16 cellular contexts compared by ENCODE assay signal in the genomic region with DNA sequence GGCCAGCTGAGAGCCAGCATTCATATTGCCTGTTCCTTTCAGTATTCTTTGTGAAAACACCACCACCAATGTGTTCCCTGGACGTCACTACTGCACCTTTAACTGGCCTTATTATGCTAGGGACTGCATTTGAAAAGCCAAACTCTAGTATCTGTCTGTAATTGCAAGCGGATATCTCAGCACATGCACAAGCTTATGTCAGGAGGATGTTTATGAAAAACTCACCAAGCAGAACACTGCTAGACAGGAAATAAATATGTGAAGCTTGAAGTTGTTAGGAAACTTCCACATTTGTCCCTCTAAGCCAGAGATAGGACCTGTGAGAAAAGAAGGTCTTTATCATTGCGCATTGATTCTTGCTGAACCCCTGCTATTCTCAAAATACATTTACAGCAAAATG.
DNase-seq lines count a peak whose midpoint lies in the region; TF ChIP-seq lines count a peak whose summit lies in the region.
"Had no signal": no experiment of that assay in that cellular context is flagged by ENCODE, and none has a peak within 500 bp of the region (broad histone marks: within the 10 kb centered on the region; RNA-seq: fewer than 3 reads in every experiment).

No MANE protein-coding gene starts in this region.

- H3K27ac ChIP-seq in C4-2B: peak overlapping the region; percentile 47; the same call in 1 of the 2 replicates
- H3K27ac ChIP-seq: ovary, SJCRH30 had no signal

- H3K4me3 Mint-ChIP-seq in progenitor cell of endocrine pancreas (ENCODE audit: low read depth): no peak overlapping the region
- H3K4me3 Mint-ChIP-seq: activated naive CD4-positive, alpha-beta T cell treated with anti-CD3 and anti-CD28 coated beads, Interleukin-2, amount 50 U/mL, for 24 hours had no signal

- H3K36me3 Mint-ChIP-seq in progenitor cell of endocrine pancreas (ENCODE audit: insufficient read depth): no peaks in the 10 kb centered on the region
- H3K36me3 Mint-ChIP-seq: activated naive CD4-positive, alpha-beta T cell treated with anti-CD3 and anti-CD28 coated beads, Interleukin-2, amount 50 U/mL, for 24 hours had no signal

- H3K9me3 Mint-ChIP-seq in progenitor cell of endocrine pancreas (ENCODE audit: low read depth): no peaks in the 10 kb centered on the region
- H3K9me3 Mint-ChIP-seq: activated naive CD4-positive, alpha-beta T cell treated with anti-CD3 and anti-CD28 coated beads, Interleukin-2, amount 50 U/mL, for 24 hours had no signal

- peak overlapping the region; percentile 44 for H3K27ac Mint-ChIP-seq in progenitor cell of endocrine pancreas
- H3K27ac Mint-ChIP-seq: activated naive CD4-positive, alpha-beta T cell treated with anti-CD3 and anti-CD28 coated beads, Interleukin-2, amount 50 U/mL, for 24 hours had no signal

- no peaks in the 10 kb centered on the region for H3K27me3 Mint-ChIP-seq in progenitor cell of endocrine pancreas

- DNase-seq in NOMO-1 treated with DMSO at 0.1 percent for 48 hours (lab: John Stamatoyannopoulos, UW; ENCODE audit: unreplicated experiment) (peak; percentile 85), left kidney (ENCODE audit: low read depth, low spot score) (peak; percentile 67), progenitor cell of endocrine pancreas (ENCODE audit: low spot score, unreplicated experiment) (no peak), NCI-H2107 (lab: John Stamatoyannopoulos, UW) (no peak), cerebellar cortex (ENCODE audit: low spot score) (no peak), posterior cingulate gyrus (no peak)
- no peak for DNase-seq in activated CD4-positive, alpha-beta T cell treated with anti-CD3 and anti-CD28 coated beads for 1 hour
- DNase-seq: activated CD4-positive, alpha-beta T cell treated with anti-CD3 and anti-CD28 coated beads, Interleukin-2, amount 50 U/mL, for 1 hour; activated T-cell treated with anti-CD3 and anti-CD28 coated beads, Interleukin-2, amount 50 U/mL, for 1 hour; cortex of kidney; NCI-H1417 treated with DMSO at 0.1 percent for 48 hours; ovary; stimulated activated naive CD4-positive, alpha-beta T cell treated with Interleukin-2 at 50 U/mL for 16 hours had no signal

- H3K4me1 Mint-ChIP-seq in progenitor cell of endocrine pancreas (ENCODE audit: low read depth): no peaks in the 10 kb centered on the region
- H3K4me1 Mint-ChIP-seq: activated naive CD4-positive, alpha-beta T cell treated with anti-CD3 and anti-CD28 coated beads, Interleukin-2, amount 50 U/mL, for 24 hours had no signal

- intact Hi-C loops in posterior cingulate gyrus (cut with DNase I): no loop called here

- no peak for TF ChIP-seq CTCF in C4-2B (conservative IDR thresholded peaks at IDR 0.05)
- TF ChIP-seq CTCF in progenitor cell of endocrine pancreas (IDR thresholded peaks at IDR 0.05; ENCODE audit: unreplicated experiment): no peak

Comparison
In these comparisons a context has a peak if more than half of its experiments do, and no peak if none do; other contexts are left out.
1. DNase-seq: peak in NOMO-1 treated with DMSO at 0.1 percent for 48 hours (single experiment) and left kidney (single experiment); none in progenitor cell of endocrine pancreas (single experiment), NCI-H2107 (single experiment), cerebellar cortex (single experiment), activated CD4-positive, alpha-beta T cell treated with anti-CD3 and anti-CD28 coated beads for 1 hour (single experiment) and posterior cingulate gyrus (0 of 10).